In the genomic region with DNA sequence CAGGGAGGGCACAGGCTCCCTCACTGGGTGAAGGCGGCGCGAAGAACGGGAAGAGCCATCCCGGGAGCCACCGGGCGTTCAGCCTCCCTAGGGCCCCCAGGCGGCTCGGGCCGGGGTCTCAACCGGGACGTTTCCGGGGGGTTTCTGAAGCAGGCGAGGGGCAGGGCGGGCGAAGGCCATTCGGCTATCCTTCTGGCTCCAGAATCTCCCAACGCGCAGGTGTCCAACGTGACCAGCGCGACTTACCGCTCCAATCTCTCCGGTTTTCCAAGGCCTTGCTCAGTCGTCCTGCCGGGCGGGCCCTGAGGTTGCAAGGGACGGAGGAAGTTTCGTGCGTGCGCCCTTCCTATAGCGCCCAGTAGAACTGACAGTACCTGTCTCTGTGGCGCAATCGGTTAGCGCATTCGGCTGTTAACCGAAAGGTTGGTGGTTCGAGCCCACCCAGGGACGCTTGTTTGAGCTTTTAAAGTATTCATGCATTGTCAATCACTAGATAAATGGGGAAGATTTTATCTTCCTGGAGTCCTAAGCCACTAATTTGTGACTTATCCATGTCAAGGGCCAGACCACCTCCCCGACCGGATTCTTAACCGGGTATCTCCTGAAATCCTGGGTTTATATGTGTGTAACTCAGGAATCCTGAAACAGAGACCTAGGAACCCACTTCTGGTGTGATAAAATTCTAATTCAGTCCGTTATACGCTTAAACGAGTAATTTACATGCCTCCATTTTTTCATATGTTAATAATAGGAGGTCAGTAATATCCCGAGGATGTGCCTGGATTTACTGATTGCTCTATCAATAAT, we compare ENCODE assay signal across 8 cellular contexts. TPM values are rescaled to one million over a fixed set of nuclear protein-coding genes. Genes with fewer than 3 reads are reported as not detected.
DNase-seq lines count a peak whose midpoint lies in the region; TF ChIP-seq lines count a peak whose summit lies in the region.
"Not testable (repeated sequence)": the region's sequence is repeated elsewhere in the genome, so short reads cannot be mapped to it uniquely, and the experiment has no call there.

No MANE protein-coding gene starts in this region.

- TF ChIP-seq CTCF in Peyer's patch (IDR thresholded peaks at IDR 0.05), result peak in 1 of 6 experiments; percentile 10
- TF ChIP-seq CTCF in right atrium auricular region (IDR thresholded peaks at IDR 0.05); neural crest cell (conservative IDR thresholded peaks at IDR 0.05): not testable (repeated sequence)

- H3K36me3 ChIP-seq in Peyer's patch, right atrium auricular region: not testable (repeated sequence)

- peak overlapping the region; percentile 43 to 55 (median 50) for H3K4me3 ChIP-seq in Peyer's patch
- H3K4me3 ChIP-seq in right atrium auricular region, result peak overlapping the region; percentile 37 to 50

- not testable (repeated sequence) for H3K9me3 ChIP-seq in Peyer's patch, right atrium auricular region

- not testable (repeated sequence) for TF ChIP-seq POLR2A in Peyer's patch (IDR thresholded peaks at IDR 0.05)

- peak overlapping the region; percentile 85 for H3K4me3 Mint-ChIP-seq in neural crest cell

- H3K36me3 Mint-ChIP-seq in neural crest cell (ENCODE audit: low read depth), result not testable (repeated sequence)

- not testable (repeated sequence) for H3K9me3 Mint-ChIP-seq in neural crest cell

- H3K27ac Mint-ChIP-seq in neural crest cell (ENCODE audit: unreplicated experiment), result not testable (repeated sequence)

- not testable (repeated sequence) for H3K4me1 ChIP-seq in Peyer's patch, right atrium auricular region

- not testable (repeated sequence) for H3K4me1 Mint-ChIP-seq in neural crest cell

- H3K27me3 Mint-ChIP-seq in neural crest cell (ENCODE audit: low read depth), result not testable (repeated sequence)

- H3K27me3 ChIP-seq in Peyer's patch, right atrium auricular region: not testable (repeated sequence)

- peak; percentile 30 for DNase-seq in Ammon's horn (ENCODE audit: low spot score)
- peak; percentile 88 for DNase-seq in HT1080 (ENCODE audit: low read depth)
- DNase-seq in Peyer's patch, result peak; percentile 50 to 80 (median 56)
- peak; percentile 39 for DNase-seq in activated CD8-positive, alpha-beta memory T cell treated with anti-CD3 and anti-CD28 coated beads, Interleukin-2, amount 50 U/mL, for 4 hours
- peak; percentile 71 for DNase-seq in central memory CD4-positive, alpha-beta T cell
- not testable (repeated sequence) for DNase-seq in right atrium auricular region (ENCODE audit: low spot score)
- DNase-seq in neural crest cell (ENCODE audit: low read depth, low spot score), result peak; percentile 38
- peak; percentile 28 to 50 (median 35) for DNase-seq in stimulated activated CD4-positive, alpha-beta T cell treated with anti-CD3 and anti-CD28 coated beads, TNF-alpha, amount 100 ng/mL, for 4 hours (ENCODE audit: low read depth in 3 of 3)

- H3K27ac ChIP-seq in Peyer's patch, result peak overlapping the region; percentile 58 to 75 (median 61)
- H3K27ac ChIP-seq in right atrium auricular region, result peak overlapping the region; percentile 11 to 31

RNA-seq across cellular contexts. Expression of gene NBPF15, which starts 42.4 kb away (rescaled TPM):
- total RNA-seq in HT1080 (2014; rRNA removed; shearing (Covaris generic)), result 26.2 and 36.1 TPM in 2 replicates
- 18.8 and 20.9 TPM in 2 replicates for polyA plus RNA-seq in HT1080 (2015; cell fraction: cytosol; rRNA removed)
- polyA plus RNA-seq in HT1080 (2015; cell fraction: nucleus; rRNA removed), result 83.9 and 111 TPM in 2 replicates
- total RNA-seq in Peyer's patch (10 to 100 TPM; 11.0 to 65.2 (median 22.2) TPM), right atrium auricular region (1 to 10 TPM; 5.5 to 8.9 TPM), neural crest cell (65.7 and 68.1 TPM in 2 replicates)

RNA-seq across cellular contexts. Expression of gene PPIAL4E, which starts 45.7 kb away (rescaled TPM):
- total RNA-seq in HT1080 (2014; rRNA removed; shearing (Covaris generic)), result not detected in 2 replicates
- not detected in 2 replicates for polyA plus RNA-seq in HT1080 (2015; cell fraction: cytosol; rRNA removed)
- not detected in 2 replicates for polyA plus RNA-seq in HT1080 (2015; cell fraction: nucleus; rRNA removed)
- total RNA-seq in Peyer's patch (not detected), right atrium auricular region (not detected), neural crest cell (not detected in 2 replicates)
